In the genomic region with DNA sequence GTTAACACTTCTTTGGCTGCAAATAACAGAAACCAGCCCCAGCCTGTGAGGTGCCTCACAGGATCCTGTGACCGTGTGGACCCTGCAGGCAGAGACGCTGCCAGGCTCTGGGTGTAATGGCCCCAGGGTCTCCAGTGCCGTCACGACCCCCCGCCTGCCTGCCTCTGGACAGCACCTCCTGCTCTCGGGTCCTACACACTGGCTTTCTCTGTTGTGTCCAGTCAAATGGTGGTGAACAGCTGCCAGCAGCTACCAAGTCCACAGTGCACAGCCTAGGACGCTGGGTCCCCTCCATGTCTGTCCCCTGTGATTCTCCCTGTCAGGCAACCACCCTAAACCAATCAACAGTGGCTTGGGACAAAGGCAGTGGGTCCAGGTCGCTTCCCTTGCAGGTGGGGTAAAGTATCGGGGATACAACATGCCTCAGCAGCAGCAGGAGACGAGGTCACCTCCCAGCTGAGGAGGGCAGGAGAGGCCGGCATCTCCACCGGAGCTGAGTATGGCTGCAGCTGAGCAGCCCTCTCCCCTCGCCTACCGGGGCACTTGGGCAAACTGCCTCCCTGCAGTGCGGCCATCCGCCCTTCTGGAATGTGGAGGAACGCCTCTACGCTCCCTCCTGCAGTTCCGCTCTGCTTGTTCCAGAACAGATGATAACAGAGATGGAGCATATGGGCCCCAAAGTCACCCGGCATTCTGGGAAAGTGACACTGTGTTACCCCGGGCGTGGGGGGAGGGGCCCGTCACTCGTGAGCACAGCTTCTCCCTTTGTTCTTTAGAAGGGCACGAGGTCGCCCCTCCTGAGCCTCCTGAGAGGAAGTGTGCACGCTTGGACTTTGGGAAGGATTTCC, we compare ENCODE assay signal across 24 cellular contexts. TPM values are rescaled to one million over a fixed set of nuclear protein-coding genes. Genes with fewer than 3 reads are reported as not detected.
A peak's percentile ranks its signal among the peaks of the same experiment; 100 is the strongest.
DNase-seq lines count a peak whose midpoint lies in the region; ATAC-seq, FAIRE-seq and TF ChIP-seq lines count a peak whose summit lies in the region.
"Had no signal": no experiment of that assay in that cellular context is flagged by ENCODE, and none has a peak within 500 bp of the region (broad histone marks: within the 10 kb centered on the region; RNA-seq: fewer than 3 reads in every experiment).

No MANE protein-coding gene starts in this region.

- H3K27ac Mint-ChIP-seq in central memory CD8-positive, alpha-beta T cell (ENCODE audit: low read depth) = peak overlapping the region; percentile 59
- H3K27ac Mint-ChIP-seq in type B pancreatic cell = no peak overlapping the region
- H3K27ac Mint-ChIP-seq: activated naive CD4-positive, alpha-beta T cell treated with anti-CD3 and anti-CD28 coated beads for 36 hours; CD4-positive, CD25-positive, alpha-beta regulatory T cell had no signal

- peaks cover 21% of the 10 kb centered on the region for H3K36me3 ChIP-seq in left ventricle myocardium inferior
- no peaks in the 10 kb centered on the region for H3K36me3 ChIP-seq in HepG2 (replicated peaks in 1 of 2; ENCODE audit: control insufficient read depth in 1 of 2, insufficient read depth in 2 of 2, low read length in 2 of 2)
- H3K36me3 ChIP-seq: right lobe of liver, transverse colon had no signal

- H3K27me3 ChIP-seq in left ventricle myocardium inferior (ENCODE audit: low read depth) (no peaks in the 10 kb centered on the region), HepG2 (ENCODE audit: control insufficient read depth in 1 of 2, insufficient read depth in 2 of 2, low read length in 2 of 2) (no peaks in the 10 kb centered on the region)
- H3K27me3 ChIP-seq: ascending aorta, hepatocyte, right lobe of liver, transverse colon had no signal

- TF ChIP-seq RAD21 in HepG2 (CRISPR knock-in tag; IDR thresholded peaks at IDR 0.05) = no peak

- no TSS peak for BruUV-seq in HepG2 (replicated peaks; lab: Mats Ljungman, UMichigan)

- ATAC-seq in Right ventricle myocardium inferior (no peak), HepG2 (no peak), GM21528 (IDR thresholded peaks at IDR 0.05; ENCODE audit: low FRiP score, unreplicated experiment) (no peak), HG03439 (IDR thresholded peaks at IDR 0.05; ENCODE audit: unreplicated experiment) (no peak)
- ATAC-seq in central memory CD8-positive, alpha-beta T cell (replicated peaks; ENCODE audit: extremely low read depth, poor library complexity, severe bottlenecking) = no peak
- ATAC-seq: A549 had no signal

- POLR2A ChIA-PET in HepG2 (lab: Yijun Ruan, JAX) = no interaction called here

- H3K4me1 Mint-ChIP-seq in central memory CD8-positive, alpha-beta T cell = no peaks in the 10 kb centered on the region
- no peaks in the 10 kb centered on the region for H3K4me1 Mint-ChIP-seq in type B pancreatic cell (ENCODE audit: unreplicated experiment)

- no peak for FAIRE-seq in HepG2 (lab: Jason Lieb, UNC)
- FAIRE-seq: A549, colon had no signal

- H3K27me3 Mint-ChIP-seq in central memory CD8-positive, alpha-beta T cell = no peaks in the 10 kb centered on the region
- H3K27me3 Mint-ChIP-seq in type B pancreatic cell = no peaks in the 10 kb centered on the region

- no peak for TF ChIP-seq POLR2A in HepG2 (IDR thresholded peaks at IDR 0.05; ENCODE audit: insufficient read depth in 1 of 2, low read depth in 2 of 2, low read length in 2 of 2)

- 73% methylated on average over 14 of the region's 27 CpGs for WGBS in HepG2 (ENCODE audit: low lambda C conversion rate)

- H3K4me3 ChIP-seq in left ventricle myocardium inferior (no peak overlapping the region), HepG2 (replicated peaks in 1 of 3; ENCODE audit: insufficient read depth in 1 of 3, low read depth in 2 of 3, low read length in 3 of 3) (no peak overlapping the region)
- H3K4me3 ChIP-seq: A549, ascending aorta, hepatocyte, right lobe of liver, transverse colon had no signal

- in situ Hi-C loops in HepG2 (cut with HindIII; ENCODE audit: extremely low pct_ligation_motif_present, low pct_unique_long_range_greater_than_20kb) = no loop called here

- CTCF ChIA-PET in HepG2 (lab: Yijun Ruan, JAX; ENCODE audit: low intra/inter-chr PET ratio, low total read pairs) = no interaction called here

- H3K36me3 Mint-ChIP-seq in central memory CD8-positive, alpha-beta T cell (ENCODE audit: insufficient read depth) = peaks cover 3% of the 10 kb centered on the region
- peaks cover 4% of the 10 kb centered on the region for H3K36me3 Mint-ChIP-seq in type B pancreatic cell

- DNase-seq in Right ventricle myocardium inferior (ENCODE audit: missing footprints) (peak; percentile 67), left ventricle myocardium inferior (no peak), HepG2 (ENCODE audit: low spot score) (peak; percentile 7), type B pancreatic cell (ENCODE audit: extremely low spot score, unreplicated experiment) (peak; percentile 68), NAMALWA (ENCODE audit: low spot score) (no peak)
- DNase-seq in central memory CD8-positive, alpha-beta T cell (ENCODE audit: low spot score in 2 of 2) = no peak
- DNase-seq: activated CD4-positive, alpha-beta T cell treated with anti-CD3 and anti-CD28 coated beads, Interleukin-2, amount 50 U/mL, for 1 hour; activated naive CD4-positive, alpha-beta T cell treated with anti-CD3 and anti-CD28 coated beads for 36 hours; activated T-cell treated with anti-CD3 and anti-CD28 coated beads for 4 hours; CD4-positive, CD25-positive, alpha-beta regulatory T cell; GOT3; NCI-H1105; NK-92 treated with Interleukin-12 subunit alpha and Interleukin-12 subunit beta, amount 100 ng/mL, for 24 hours; right lobe of liver; stimulated activated naive CD4-positive, alpha-beta T cell; transverse colon had no signal

- no peaks in the 10 kb centered on the region for H3K79me2 ChIP-seq in HepG2 (ENCODE audit: insufficient read depth, low read length)
- H3K79me2 ChIP-seq: hepatocyte had no signal

- intact Hi-C loops in Right ventricle myocardium inferior (cut with DNase I) = no loop called here
- intact Hi-C loops in left ventricle myocardium inferior (cut with micrococcal nuclease) = no loop called here
- intact Hi-C loops in HepG2 (cut with micrococcal nuclease; ENCODE audit: unreplicated experiment) = no loop called here

- H3K9ac ChIP-seq in HepG2 (ENCODE audit: insufficient read depth, low read depth, low read length) = no peak overlapping the region

- H3K4me1 ChIP-seq in left ventricle myocardium inferior (peaks cover 22% of the 10 kb centered on the region), HepG2 (ENCODE audit: insufficient read depth, low read length) (peaks cover 9% of the 10 kb centered on the region)
- H3K4me1 ChIP-seq: A549, ascending aorta, right lobe of liver, transverse colon had no signal

- H4K20me1 ChIP-seq in HepG2 (ENCODE audit: insufficient read depth, low read length) = no peaks in the 10 kb centered on the region

- H3K4me3 Mint-ChIP-seq in central memory CD8-positive, alpha-beta T cell = no peak overlapping the region
- no peak overlapping the region for H3K4me3 Mint-ChIP-seq in type B pancreatic cell
- H3K4me3 Mint-ChIP-seq: activated naive CD4-positive, alpha-beta T cell treated with anti-CD3 and anti-CD28 coated beads for 36 hours; CD4-positive, CD25-positive, alpha-beta regulatory T cell had no signal

- H2AFZ ChIP-seq in HepG2 (ENCODE audit: low read length) = no peak overlapping the region
- H2AFZ ChIP-seq: hepatocyte had no signal

- H3K9me3 Mint-ChIP-seq in central memory CD8-positive, alpha-beta T cell = no peaks in the 10 kb centered on the region
- no peaks in the 10 kb centered on the region for H3K9me3 Mint-ChIP-seq in type B pancreatic cell
- H3K9me3 Mint-ChIP-seq: activated naive CD4-positive, alpha-beta T cell treated with anti-CD3 and anti-CD28 coated beads for 36 hours had no signal

- no peak overlapping the region for H3K4me2 ChIP-seq in HepG2 (ENCODE audit: low read depth, low read length)
- H3K4me2 ChIP-seq: A549, hepatocyte had no signal

- TF ChIP-seq EP300 in HepG2 (IDR thresholded peaks at IDR 0.05; ENCODE audit: low read depth in 2 of 2, low read length in 2 of 2) (no peak), HepG2 (CRISPR knock-in tag; IDR thresholded peaks at IDR 0.05; ENCODE audit: borderline replicate concordance) (no peak)

- no peak overlapping the region for H3K27ac ChIP-seq in left ventricle myocardium inferior (replicated peaks)
- H3K27ac ChIP-seq in HepG2 (ENCODE audit: extremely low read length, insufficient read depth, low read length) = no peak overlapping the region
- H3K27ac ChIP-seq: A549, ascending aorta, hepatocyte, right lobe of liver, transverse colon had no signal

- H3K9me3 ChIP-seq in left ventricle myocardium inferior (replicated peaks) = no peaks in the 10 kb centered on the region
- H3K9me3 ChIP-seq in HepG2 (ENCODE audit: low read length) = no peaks in the 10 kb centered on the region
- H3K9me3 ChIP-seq: A549, ascending aorta, right lobe of liver, transverse colon had no signal

- TF ChIP-seq CTCF in left ventricle myocardium inferior (IDR thresholded peaks at IDR 0.05; ENCODE audit: borderline replicate concordance) (no peak), HepG2 (CRISPR knock-in tag; IDR thresholded peaks at IDR 0.05) (no peak), type B pancreatic cell (conservative IDR thresholded peaks at IDR 0.05) (no peak)

RNA-seq across cellular contexts. Expression of a gene that starts 21.1 kb away (rescaled TPM):
- total RNA-seq in Right ventricle myocardium inferior (not detected), left ventricle myocardium inferior (0.22 TPM), HepG2 (2016; rRNA removed; fragmentation: Illumina TruSeq; extraction: Trizol) (0.09 and 0.10 TPM in 2 replicates), type B pancreatic cell (ENCODE audit: low replicate concordance) (0.29 and 0.65 TPM in 2 replicates)
- 0.10 TPM in 1 of 2 replicates, not detected in the other for total RNA-seq in HepG2 (2016; cell fraction: cytosol; rRNA removed; fragmentation: Illumina TruSeq; extraction: Trizol; ENCODE audit: low read depth)
- 0.09 TPM in 1 of 2 replicates, not detected in the other for total RNA-seq in HepG2 (2016; cell fraction: insoluble cytoplasmic fraction; rRNA removed; fragmentation: Illumina TruSeq; extraction: Trizol)
- total RNA-seq in HepG2 (2016; cell fraction: membrane; rRNA removed; fragmentation: Illumina TruSeq; extraction: Trizol) = not detected in 2 replicates
- total RNA-seq in HepG2 (2016; cell fraction: nucleus; rRNA removed; fragmentation: Illumina TruSeq; extraction: Trizol) = 0.25 TPM in 1 of 2 replicates, not detected in the other
- polyA plus RNA-seq in HepG2 (2011; rRNA removed) = 0.11 and 0.14 TPM in 2 replicates
- polyA plus RNA-seq in HepG2 (2011; cell fraction: cytosol; rRNA removed) = 0.04 and 0.09 TPM in 2 replicates
- polyA plus RNA-seq in HepG2 (2011; cell fraction: nucleus; rRNA removed) = 0.96 and 1.0 TPM in 2 replicates
- 0.27 and 0.28 TPM in 2 replicates for polyA plus RNA-seq in HepG2 (2012)
- not detected in 2 replicates for polyA plus RNA-seq in HepG2 (2016; cell fraction: cytosol; fragmentation: Illumina TruSeq; extraction: Trizol; ENCODE audit: low read depth)
- 0.05 and 0.14 TPM in 2 replicates for polyA plus RNA-seq in HepG2 (2016; cell fraction: insoluble cytoplasmic fraction; fragmentation: Illumina TruSeq; extraction: Trizol; ENCODE audit: low read depth)
- not detected in 2 replicates for polyA plus RNA-seq in HepG2 (2016; cell fraction: membrane; fragmentation: Illumina TruSeq; extraction: Trizol; ENCODE audit: low read depth)
- 0.35 and 0.36 TPM in 2 replicates for polyA plus RNA-seq in HepG2 (2016; cell fraction: nucleus; fragmentation: Illumina TruSeq; extraction: Trizol; ENCODE audit: insufficient read depth, low read depth)
- polyA minus RNA-seq in HepG2 (2011; rRNA and poly(A)+ RNA removed; ENCODE audit: low replicate concordance) = 0.28 and 0.80 TPM in 2 replicates
- not detected in 2 replicates for polyA minus RNA-seq in HepG2 (2011; cell fraction: cytosol; rRNA and poly(A)+ RNA removed)
- 0.75 and 0.90 TPM in 2 replicates for polyA minus RNA-seq in HepG2 (2011; cell fraction: nucleus; rRNA and poly(A)+ RNA removed)
- total RNA-seq: ascending aorta, RPMI7951 had no signal
- polyA plus RNA-seq: CD4-positive, CD25-positive, alpha-beta regulatory T cell had no signal

RNA-seq across cellular contexts. Expression of a gene that starts 35.6 kb away (rescaled TPM):
- total RNA-seq in Right ventricle myocardium inferior (not detected), left ventricle myocardium inferior (not detected), HepG2 (2016; rRNA removed; fragmentation: Illumina TruSeq; extraction: Trizol) (under 0.01 TPM in 1 of 2 replicates, not detected in the other), type B pancreatic cell (ENCODE audit: low replicate concordance) (not detected in 2 replicates)
- total RNA-seq in HepG2 (2016; cell fraction: cytosol; rRNA removed; fragmentation: Illumina TruSeq; extraction: Trizol; ENCODE audit: low read depth) = under 0.01 TPM in 2 replicates
- under 0.01 TPM in 1 of 2 replicates, not detected in the other for total RNA-seq in HepG2 (2016; cell fraction: insoluble cytoplasmic fraction; rRNA removed; fragmentation: Illumina TruSeq; extraction: Trizol)
- total RNA-seq in HepG2 (2016; cell fraction: membrane; rRNA removed; fragmentation: Illumina TruSeq; extraction: Trizol) = under 0.01 TPM in 1 of 2 replicates, not detected in the other
- not detected in 2 replicates for total RNA-seq in HepG2 (2016; cell fraction: nucleus; rRNA removed; fragmentation: Illumina TruSeq; extraction: Trizol)
- polyA plus RNA-seq in HepG2 (2011; rRNA removed) = not detected in 2 replicates
- not detected in 2 replicates for polyA plus RNA-seq in HepG2 (2011; cell fraction: cytosol; rRNA removed)
- not detected in 2 replicates for polyA plus RNA-seq in HepG2 (2011; cell fraction: nucleus; rRNA removed)
- not detected in 2 replicates for polyA plus RNA-seq in HepG2 (2012)
- not detected in 2 replicates for polyA plus RNA-seq in HepG2 (2016; cell fraction: cytosol; fragmentation: Illumina TruSeq; extraction: Trizol; ENCODE audit: low read depth)
- polyA plus RNA-seq in HepG2 (2016; cell fraction: insoluble cytoplasmic fraction; fragmentation: Illumina TruSeq; extraction: Trizol; ENCODE audit: low read depth) = not detected in 2 replicates
- polyA plus RNA-seq in HepG2 (2016; cell fraction: membrane; fragmentation: Illumina TruSeq; extraction: Trizol; ENCODE audit: low read depth) = not detected in 2 replicates
- not detected in 2 replicates for polyA plus RNA-seq in HepG2 (2016; cell fraction: nucleus; fragmentation: Illumina TruSeq; extraction: Trizol; ENCODE audit: insufficient read depth, low read depth)
- polyA minus RNA-seq in HepG2 (2011; rRNA and poly(A)+ RNA removed; ENCODE audit: low replicate concordance) = under 0.01 TPM in 1 of 2 replicates, not detected in the other
- under 0.01 TPM in 1 of 2 replicates, not detected in the other for polyA minus RNA-seq in HepG2 (2011; cell fraction: cytosol; rRNA and poly(A)+ RNA removed)
- polyA minus RNA-seq in HepG2 (2011; cell fraction: nucleus; rRNA and poly(A)+ RNA removed) = not detected in 2 replicates
- total RNA-seq: activated naive CD4-positive, alpha-beta T cell treated with anti-CD3 and anti-CD28 coated beads for 36 hours; ascending aorta; CD4-positive, CD25-positive, alpha-beta regulatory T cell; hepatocyte; mucosa of gallbladder; right lobe of liver; RPMI7951; transverse colon had no signal
- polyA plus RNA-seq: A549; CD4-positive, CD25-positive, alpha-beta regulatory T cell; hepatocyte had no signal

Comparison
In these comparisons a context has a peak if more than half of its experiments do, and no peak if none do; other contexts are left out.
1. DNase-seq: peak in Right ventricle myocardium inferior (single experiment), HepG2 (single experiment) and type B pancreatic cell (single experiment); none in left ventricle myocardium inferior (single experiment), central memory CD8-positive, alpha-beta T cell (0 of 2) and NAMALWA (single experiment).